In the genomic region with DNA sequence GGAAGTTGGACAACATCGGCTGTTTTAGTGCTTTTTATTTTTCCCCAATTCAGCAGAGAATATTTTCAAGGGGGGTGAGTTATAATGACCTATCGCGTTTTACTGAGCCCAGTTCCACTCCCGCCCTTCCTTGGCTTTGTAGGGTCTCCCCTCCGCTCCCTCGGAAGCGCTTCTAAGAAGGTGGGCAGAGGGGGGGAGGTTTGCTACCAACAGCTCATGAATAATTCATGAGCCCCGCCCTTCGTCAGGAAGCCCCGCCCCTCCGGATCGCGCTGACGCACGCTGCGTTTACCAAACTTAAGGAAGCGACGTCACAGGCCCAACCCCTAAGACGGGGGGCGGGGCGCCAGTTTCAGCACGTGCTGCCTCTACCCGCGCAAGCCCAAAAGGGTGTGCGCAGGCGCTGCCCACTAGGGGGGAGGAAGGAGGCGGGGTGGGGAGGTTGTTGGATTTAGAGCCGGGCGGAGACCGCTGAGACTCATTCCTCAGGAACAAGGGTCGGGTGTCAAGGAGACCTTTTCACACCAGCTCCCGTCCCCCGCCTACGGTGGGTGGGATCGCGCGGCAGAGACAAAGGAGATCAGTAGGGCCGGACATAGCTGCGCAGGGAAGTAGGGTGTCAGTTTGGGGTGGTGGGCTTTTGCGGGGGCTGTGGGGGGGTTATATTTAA, we compare ENCODE assay signal across 8 cellular contexts. TPM values are rescaled to one million over a fixed set of nuclear protein-coding genes. Genes with fewer than 3 reads are reported as not detected.
A peak's percentile ranks its signal among the peaks of the same experiment; 100 is the strongest.
DNase-seq lines count a peak whose midpoint lies in the region; ATAC-seq and TF ChIP-seq lines count a peak whose summit lies in the region.

No MANE protein-coding gene starts in this region.

- POLR2A ChIA-PET in Panc1 (lab: Charles Lee) = interaction anchor here (0.5 to 0.7 kb wide), 7 partner anchors 11 to 488 kb away, joined by 3 to 12 read pairs (median 4); no protein-coding TSS in a partner anchor

- TF ChIP-seq CTCF in KMS-11 (conservative IDR thresholded peaks at IDR 0.05; ENCODE audit: low read depth, low read length) (peak; percentile 63), Panc1 (IDR thresholded peaks at IDR 0.05) (no peak)

- CTCF ChIA-PET in Panc1 (lab: Charles Lee) = interaction anchor here (0.7 kb wide), 1 partner anchor 130 kb away, joined by 4 read pairs; no protein-coding TSS in a partner anchor

- H3K4me1 Mint-ChIP-seq in activated T-cell treated with anti-CD3 and anti-CD28 coated beads, Interleukin-2, amount 50 U/mL, for 72 hours (ENCODE audit: low read depth) = peaks cover 44% of the 10 kb centered on the region

- in situ Hi-C loops in Panc1 (cut with HindIII; ENCODE audit: low pct_unique_long_range_greater_than_20kb, low sequenced_read_pairs) = no loop called here

- peak overlapping the region; percentile 90 to 94 for H3K4me3 Mint-ChIP-seq in activated T-cell treated with anti-CD3 and anti-CD28 coated beads, Interleukin-2, amount 50 U/mL, for 72 hours

- H2AFZ ChIP-seq in KMS-11 (ENCODE audit: low read depth) = peak overlapping the region; percentile 88; the same call in 1 of the 2 replicates

- H3K4me1 ChIP-seq in KMS-11 (ENCODE audit: low read depth, poor library complexity, severe bottlenecking) (peaks cover 34% of the 10 kb centered on the region), Panc1 (ENCODE audit: control insufficient read depth, insufficient read depth, low read length) (peaks cover 39% of the 10 kb centered on the region), mucosa of stomach (ENCODE audit: control insufficient read depth, insufficient read depth, low read length) (peaks cover 21% of the 10 kb centered on the region)

- peak overlapping the region; percentile 87 for H3K9ac ChIP-seq in KMS-11
- peak overlapping the region; percentile 92 for H3K9ac ChIP-seq in mucosa of stomach (ENCODE audit: low read length)

- intact Hi-C loops in Panc1 (cut with micrococcal nuclease; ENCODE audit: unreplicated experiment) = no loop called here

- no peaks in the 10 kb centered on the region for H3K9me3 ChIP-seq in Panc1 (ENCODE audit: control insufficient read depth, insufficient read depth, low read depth, low read length)
- no peaks in the 10 kb centered on the region for H3K9me3 ChIP-seq in mucosa of stomach (ENCODE audit: control insufficient read depth, low read length)

- H3K27me3 Mint-ChIP-seq in activated T-cell treated with anti-CD3 and anti-CD28 coated beads, Interleukin-2, amount 50 U/mL, for 72 hours (ENCODE audit: low read depth) = no peaks in the 10 kb centered on the region

- H3K36me3 ChIP-seq in KMS-11 (ENCODE audit: insufficient read depth) (peaks cover 4% of the 10 kb centered on the region; the same call in 1 of the 2 replicates), Panc1 (ENCODE audit: control insufficient read depth, insufficient read depth, low read length) (no peaks in the 10 kb centered on the region; the same call in 1 of the 2 replicates), mucosa of stomach (ENCODE audit: control insufficient read depth, insufficient read depth, low read length) (peaks cover 6% of the 10 kb centered on the region)

- H3K27ac ChIP-seq in KMS-11 (peak overlapping the region; percentile 92), Panc1 (ENCODE audit: low read length) (peak overlapping the region; percentile 98)

- no peaks in the 10 kb centered on the region for H3K9me3 Mint-ChIP-seq in activated T-cell treated with anti-CD3 and anti-CD28 coated beads, Interleukin-2, amount 50 U/mL, for 72 hours

- no TSS peak for BruUV-seq in Panc1 (replicated peaks; lab: Mats Ljungman, UMichigan)

- peaks cover 11 to 23% of the 10 kb centered on the region in 2 donors for H3K36me3 Mint-ChIP-seq in activated T-cell treated with anti-CD3 and anti-CD28 coated beads, Interleukin-2, amount 50 U/mL, for 72 hours (ENCODE audit: insufficient read depth in 2 of 2)

- no peaks in the 10 kb centered on the region for H4K20me1 ChIP-seq in KMS-11 (ENCODE audit: insufficient read depth)

- H3K27me3 ChIP-seq in KMS-11 (ENCODE audit: insufficient read depth, low read depth) (no peaks in the 10 kb centered on the region), Panc1 (ENCODE audit: control insufficient read depth, insufficient read depth, low read length) (no peaks in the 10 kb centered on the region), mucosa of stomach (ENCODE audit: control insufficient read depth, insufficient read depth, low read length) (no peaks in the 10 kb centered on the region)

- peaks cover 33% of the 10 kb centered on the region for H3K79me2 ChIP-seq in KMS-11 (ENCODE audit: insufficient read depth, low read depth)

- peak; percentile 99 for DNase-seq in DMS153 (lab: John Stamatoyannopoulos, UW)
- peak; percentile 99 for DNase-seq in Panc1 (ENCODE audit: low read depth, low spot score)
- DNase-seq in activated T-cell treated with anti-CD3 and anti-CD28 coated beads, Interleukin-2, amount 50 U/mL, for 72 hours = peak; percentile 100
- DNase-seq in stimulated activated CD8-positive, alpha-beta memory T cell treated with anti-CD3 and anti-CD28 coated beads, Interleukin-4, amount 100 ng/mL, for 48 hours = peak; percentile 100

- H3K4me3 ChIP-seq in KMS-11 (IDR thresholded peaks at IDR 0.05; ENCODE audit: insufficient read depth, low read depth, low read length) = no peak overlapping the region
- peak overlapping the region; percentile 66 to 92 for H3K4me3 ChIP-seq in Panc1 (ENCODE audit: low read depth in 2 of 2, low read length in 2 of 2)
- peak overlapping the region; percentile 64 for H3K4me3 ChIP-seq in mucosa of stomach (ENCODE audit: low read length)

- H3K27ac Mint-ChIP-seq in activated T-cell treated with anti-CD3 and anti-CD28 coated beads, Interleukin-2, amount 50 U/mL, for 72 hours = peak overlapping the region; percentile 98

- peak overlapping the region; percentile 80; the same call in 1 of the 2 replicates for H3K4me2 ChIP-seq in KMS-11

- ATAC-seq in GM21723 (IDR thresholded peaks at IDR 0.05; ENCODE audit: unreplicated experiment) = peak; percentile 50
- ATAC-seq in Panc1 = peak; percentile 77
- peak; percentile 64 to 67 for ATAC-seq in activated T-cell treated with anti-CD3 and anti-CD28 coated beads, Interleukin-2, amount 50 U/mL, for 72 hours (replicated peaks in 1 of 2)
- ATAC-seq in esophagus mucosa = peak; percentile 87

RNA-seq across cellular contexts. Expression of a gene that starts 0.5 kb away (rescaled TPM):
- total RNA-seq in Panc1 (2021; ENCODE audit: unreplicated experiment) = 72.1 TPM
- 77.1 TPM for polyA plus RNA-seq in Panc1 (2012; ENCODE audit: insufficient read length)
- 10 to 100 TPM; 61.0 to 66.7 TPM for total RNA-seq in activated T-cell treated with anti-CD3 and anti-CD28 coated beads, Interleukin-2, amount 50 U/mL, for 72 hours
- 22.3 TPM for total RNA-seq in esophagus mucosa

RNA-seq across cellular contexts. Expression of a gene that starts 0.6 kb away (rescaled TPM):
- 6.5 TPM for total RNA-seq in Panc1 (2021; ENCODE audit: unreplicated experiment)
- 4.2 TPM for polyA plus RNA-seq in Panc1 (2012; ENCODE audit: insufficient read length)
- total RNA-seq in activated T-cell treated with anti-CD3 and anti-CD28 coated beads, Interleukin-2, amount 50 U/mL, for 72 hours = 1 to 10 TPM; 5.9 to 6.5 TPM
- total RNA-seq in esophagus mucosa = 1.4 TPM

RNA-seq across cellular contexts. Expression of a gene that starts 7.2 kb away (rescaled TPM):
- total RNA-seq in Panc1 (2021; ENCODE audit: unreplicated experiment) (74.4 TPM), esophagus mucosa (27.4 TPM)
- polyA plus RNA-seq in Panc1 (2012; ENCODE audit: insufficient read length) = 63.9 TPM
- total RNA-seq in activated T-cell treated with anti-CD3 and anti-CD28 coated beads, Interleukin-2, amount 50 U/mL, for 72 hours = 10 to 100 TPM; 59.0 to 68.8 TPM

RNA-seq across cellular contexts. Expression of a gene that starts 35.0 kb away (rescaled TPM):
- 1.5 TPM for total RNA-seq in Panc1 (2021; ENCODE audit: unreplicated experiment)
- 2.5 TPM for polyA plus RNA-seq in Panc1 (2012; ENCODE audit: insufficient read length)
- total RNA-seq in activated T-cell treated with anti-CD3 and anti-CD28 coated beads, Interleukin-2, amount 50 U/mL, for 72 hours = 1 to 10 TPM; 5.4 to 5.6 TPM
- 0.24 TPM for total RNA-seq in esophagus mucosa

RNA-seq across cellular contexts. Expression of a gene that starts 49.9 kb away (rescaled TPM):
- total RNA-seq in Panc1 (2021; ENCODE audit: unreplicated experiment) (82.6 TPM), esophagus mucosa (31.1 TPM)
- polyA plus RNA-seq in Panc1 (2012; ENCODE audit: insufficient read length) = 73.5 TPM
- total RNA-seq in activated T-cell treated with anti-CD3 and anti-CD28 coated beads, Interleukin-2, amount 50 U/mL, for 72 hours = 100 to 1,000 TPM in 1 of 2 donors, 10 to 100 TPM in 1; 94.9 to 113 TPM
